ENCODE assay signal across 16 cellular contexts in genomic region chr11:129260750-129261149, GRCh38.
A peak's percentile ranks its signal among the peaks of the same experiment; 100 is the strongest.
DNase-seq lines count a peak whose midpoint lies in the region; ATAC-seq, FAIRE-seq and TF ChIP-seq lines count a peak whose summit lies in the region.
"Had no signal": no experiment of that assay in that cellular context is flagged by ENCODE, and none has a peak within 500 bp of the region (broad histone marks: within the 10 kb centered on the region; RNA-seq: fewer than 3 reads in every experiment).

No MANE protein-coding gene starts in this region.

- intact Hi-C loops in aorta (cut with DNase I) = no loop called here

- H3K9me3 Mint-ChIP-seq in neural progenitor cell = no peaks in the 10 kb centered on the region
- H3K9me3 Mint-ChIP-seq: H9 had no signal

- DNase-seq in neural progenitor cell (ENCODE audit: low spot score) (no peak), aorta (no peak), GM10266 (ENCODE audit: extremely low spot score) (no peak)
- DNase-seq: Calu3, DMS53, H9, KBM-7, NCI-H1436, NCI-H2029 treated with DMSO at 0.1 percent for 48 hours, NCI-H2171 treated with DMSO at 0.1 percent for 48 hours, NCI-H446 treated with DMSO at 0.1 percent for 48 hours, NCI-H774 had no signal

- peaks cover 0 to 15% (median 0%) of the 10 kb centered on the region in 11 experiments; a peak in 5 of 22 replicates for H3K36me3 ChIP-seq in BLaER1 treated with 17β-estradiol and CSF1 and Interleukin-3, amounts not matched to agents 10 nM and 100 nM
- H3K36me3 ChIP-seq in HUES48 (ENCODE audit: control insufficient read depth, insufficient read depth, low read length) = peaks cover 2% of the 10 kb centered on the region; the same call in 1 of the 2 replicates
- no peaks in the 10 kb centered on the region for H3K36me3 ChIP-seq in neural progenitor cell
- H3K36me3 ChIP-seq in aorta (ENCODE audit: control insufficient read depth in 1 of 2, insufficient read depth in 2 of 2, low read length in 1 of 2) = no peaks in the 10 kb centered on the region

- FAIRE-seq in endometrium (lab: Jason Lieb, UNC) = peak; percentile 39

- peak overlapping the region in 10 of 11 experiments; percentile 15 to 70 (median 40); a peak in 16 of 22 replicates for H3K4me2 ChIP-seq in BLaER1 treated with 17β-estradiol and CSF1 and Interleukin-3, amounts not matched to agents 10 nM and 100 nM
- H3K4me2 ChIP-seq in neural progenitor cell = peak overlapping the region; percentile 45

- peak overlapping the region; percentile 85 for H3K27ac Mint-ChIP-seq in neural progenitor cell

- peaks cover 21% of the 10 kb centered on the region for H3F3A ChIP-seq in neural progenitor cell (ENCODE audit: low read depth)

- no peak overlapping the region for H3K4me3 Mint-ChIP-seq in neural progenitor cell
- H3K4me3 Mint-ChIP-seq: H9 had no signal

- H3K4me1 ChIP-seq in BLaER1 treated with 17β-estradiol and CSF1 and Interleukin-3, amounts not matched to agents 10 nM and 100 nM = peaks cover 4 to 42% (median 27%) of the 10 kb centered on the region in 10 experiments; a peak in 17 of 20 replicates
- H3K4me1 ChIP-seq in HUES48 (ENCODE audit: control insufficient read depth, insufficient read depth, low read length) (peaks cover 57% of the 10 kb centered on the region), neural progenitor cell (peaks cover 43% of the 10 kb centered on the region), aorta (ENCODE audit: control insufficient read depth in 1 of 2, insufficient read depth in 2 of 2, low read length in 2 of 2) (peaks cover 0 to 2% of the 10 kb centered on the region in 2 donors)

- no peak overlapping the region for H2AFZ ChIP-seq in neural progenitor cell (replicated peaks)

- peaks cover 46% of the 10 kb centered on the region for H3K4me1 Mint-ChIP-seq in neural progenitor cell

- WGBS in aorta, 2 donors = 3 to 10% methylated on average over 1 of the region's 1 CpG

- H3K4me3 ChIP-seq in BLaER1 treated with 17β-estradiol and CSF1 and Interleukin-3, amounts not matched to agents 10 nM and 100 nM = peak overlapping the region in 1 of 10 experiments; percentile 19; a peak in 1 of 20 replicates
- no peak overlapping the region for H3K4me3 ChIP-seq in HUES48 (ENCODE audit: low read depth, low read length)
- no peak overlapping the region for H3K4me3 ChIP-seq in neural progenitor cell
- peak overlapping the region in 1 of 2 donors; percentile 18 for H3K4me3 ChIP-seq in aorta (ENCODE audit: low read length in 2 of 2)

- ATAC-seq in aorta (ENCODE audit: low FRiP score) (no peak), HG03135 (IDR thresholded peaks at IDR 0.05; ENCODE audit: unreplicated experiment) (no peak)

- no peaks in the 10 kb centered on the region for H4K20me1 ChIP-seq in BLaER1 treated with 17β-estradiol and CSF1 and Interleukin-3, amounts not matched to agents 10 nM and 100 nM
- H4K20me1 ChIP-seq in neural progenitor cell (ENCODE audit: low read depth) = peaks cover 34% of the 10 kb centered on the region

- TF ChIP-seq CTCF in neural progenitor cell (IDR thresholded peaks at IDR 0.05) (no peak), GM10266 (IDR thresholded peaks at IDR 0.05; ENCODE audit: control insufficient read depth, insufficient read depth, low read depth, missing control alignments) (no peak)

- H3K27me3 Mint-ChIP-seq in neural progenitor cell (ENCODE audit: insufficient read depth, low read depth) = no peaks in the 10 kb centered on the region

- peaks cover 0 to 21% (median 14%) of the 10 kb centered on the region in 11 experiments; a peak in 12 of 22 replicates for H3K9me3 ChIP-seq in BLaER1 treated with 17β-estradiol and CSF1 and Interleukin-3, amounts not matched to agents 10 nM and 100 nM (replicated peaks in 1 of 11)
- H3K9me3 ChIP-seq in HUES48 (ENCODE audit: control insufficient read depth, insufficient read depth, low read length) = no peaks in the 10 kb centered on the region
- no peaks in the 10 kb centered on the region for H3K9me3 ChIP-seq in neural progenitor cell (ENCODE audit: low read depth)
- H3K9me3 ChIP-seq in aorta (ENCODE audit: control insufficient read depth, low read length) = no peaks in the 10 kb centered on the region

- peaks cover 86% of the 10 kb centered on the region for H3K79me2 ChIP-seq in neural progenitor cell (ENCODE audit: low read depth)

- H3K27me3 ChIP-seq in BLaER1 treated with 17β-estradiol and CSF1 and Interleukin-3, amounts not matched to agents 10 nM and 100 nM = no peaks in the 10 kb centered on the region
- no peaks in the 10 kb centered on the region for H3K27me3 ChIP-seq in HUES48 (ENCODE audit: control insufficient read depth, insufficient read depth, low read length)
- no peaks in the 10 kb centered on the region for H3K27me3 ChIP-seq in neural progenitor cell
- no peaks in the 10 kb centered on the region for H3K27me3 ChIP-seq in aorta (ENCODE audit: control insufficient read depth in 1 of 2, insufficient read depth in 2 of 2, low read length in 1 of 2)

- H3K9ac ChIP-seq in BLaER1 treated with 17β-estradiol and CSF1 and Interleukin-3, amounts not matched to agents 10 nM and 100 nM = peak overlapping the region in 3 of 11 experiments; percentile 16 to 65 (median 25); a peak in 7 of 22 replicates
- H3K9ac ChIP-seq in HUES48 (ENCODE audit: low read depth, low read length) (peak overlapping the region; percentile 6; the same call in 1 of the 2 replicates), neural progenitor cell (no peak overlapping the region)

- peak overlapping the region in 7 of 11 experiments; percentile 11 to 61 (median 42); a peak in 12 of 22 replicates for H3K27ac ChIP-seq in BLaER1 treated with 17β-estradiol and CSF1 and Interleukin-3, amounts not matched to agents 10 nM and 100 nM
- H3K27ac ChIP-seq in HUES48 (ENCODE audit: low read depth, low read length) (peak overlapping the region; percentile 22), neural progenitor cell (peak overlapping the region; percentile 2), aorta (ENCODE audit: low read depth in 1 of 2, low read length in 2 of 2) (no peak overlapping the region)

- peaks cover 26% of the 10 kb centered on the region for H3K36me3 Mint-ChIP-seq in neural progenitor cell

Comparison
In these comparisons a context has a peak if more than half of its experiments do, and no peak if none do; other contexts are left out.
1. H3K27ac ChIP-seq: peak in BLaER1 treated with 17β-estradiol and CSF1 and Interleukin-3, amounts not matched to agents 10 nM and 100 nM (7 of 11), HUES48 (single experiment) and neural progenitor cell (single experiment); none in aorta (0 of 2).